Comparison of ENCODE assay signal across 2 cellular contexts in genomic region chr9:76690575-76691370, GRCh38.
TF ChIP-seq lines count a peak whose summit lies in the region.

No MANE protein-coding gene starts in this region.

TF ChIP-seq in WTC11, 78 proteins besides CTCF, POLR2A, EP300 and RAD21:
- TF ChIP-seq ATF6 (CRISPR knock-in tag; IDR thresholded peaks at IDR 0.05) (no peak), MLX (CRISPR knock-in tag; IDR thresholded peaks at IDR 0.05) (no peak), E2F4 (CRISPR knock-in tag; IDR thresholded peaks at IDR 0.05; ENCODE audit: borderline replicate concordance, low read depth) (no peak), ZSCAN18 (CRISPR knock-in tag; IDR thresholded peaks at IDR 0.05) (no peak), ZNF671 (CRISPR knock-in tag; IDR thresholded peaks at IDR 0.05) (no peak), GABPB1 (CRISPR knock-in tag; IDR thresholded peaks at IDR 0.05) (no peak), FOXJ3 (CRISPR knock-in tag; IDR thresholded peaks at IDR 0.05; ENCODE audit: borderline replicate concordance) (no peak), ZNF317 (CRISPR knock-in tag; IDR thresholded peaks at IDR 0.05; ENCODE audit: borderline replicate concordance, low read depth) (no peak), FOXK1 (CRISPR knock-in tag; IDR thresholded peaks at IDR 0.05) (no peak), PRRX2 (CRISPR knock-in tag; IDR thresholded peaks at IDR 0.05) (no peak), ZNF512 (CRISPR knock-in tag; IDR thresholded peaks at IDR 0.05; ENCODE audit: borderline replicate concordance) (no peak), ZBTB21 (CRISPR knock-in tag; IDR thresholded peaks at IDR 0.05; ENCODE audit: borderline replicate concordance) (no peak), OVOL2 (CRISPR knock-in tag; IDR thresholded peaks at IDR 0.05; ENCODE audit: borderline replicate concordance) (no peak), RELA (CRISPR knock-in tag; IDR thresholded peaks at IDR 0.05; ENCODE audit: borderline replicate concordance) (no peak), MYBL2 (CRISPR knock-in tag; IDR thresholded peaks at IDR 0.05) (no peak), ZNF425 (CRISPR knock-in tag; conservative IDR thresholded peaks at IDR 0.05) (no peak), CDX4 (CRISPR knock-in tag; IDR thresholded peaks at IDR 0.05; ENCODE audit: borderline replicate concordance) (no peak), JUN (CRISPR knock-in tag; IDR thresholded peaks at IDR 0.05) (no peak)

TF ChIP-seq in H1, 55 proteins besides CTCF, POLR2A, EP300 and RAD21:
- TF ChIP-seq SIRT6 (IDR thresholded peaks at IDR 0.05; ENCODE audit: low read length) = no peak
- TF ChIP-seq POU5F1 (IDR thresholded peaks at IDR 0.05; ENCODE audit: low read depth, low read length) = 0 out of 2 replicates have a peak, but pooled peaks have one; percentile 50
TF ChIP-seq in H1: peak in this region for 1.
